8 cellular contexts compared by ENCODE assay signal in genomic region chr1:156920233-156921052, GRCh38. TPM values are rescaled to one million over a fixed set of nuclear protein-coding genes. Genes with fewer than 3 reads are reported as not detected.
DNase-seq lines count a peak whose midpoint lies in the region; ATAC-seq and TF ChIP-seq lines count a peak whose summit lies in the region.

Gene LRRC71 (plus strand): TSS chr1:156920632. CDS start chr1:156920804, 172 bp downstream.

- no peak within 1 kb of the TSS for H3K27ac Mint-ChIP-seq in effector memory CD8-positive, alpha-beta T cell

- H3K36me3 Mint-ChIP-seq in effector memory CD8-positive, alpha-beta T cell (ENCODE audit: insufficient read depth), result peaks cover 2% of the 10 kb centered on the region

- H3K4me3 ChIP-seq in GM12864 (ENCODE audit: low read depth, low read length), result no peak within 1 kb of the TSS

- no peak for DNase-seq in GM12864 (ENCODE audit: low read depth)
- peak; percentile 76 for DNase-seq in NCI-H1694 (lab: John Stamatoyannopoulos, UW)
- DNase-seq in activated CD4-positive, alpha-beta T cell treated with anti-CD3 and anti-CD28 coated beads, Interleukin-2, amount 50 U/mL, for 48 hours, result peak; percentile 77 to 82
- peak; percentile 42 to 50 (median 43) for DNase-seq in effector memory CD8-positive, alpha-beta T cell
- peak; percentile 81 to 85 for DNase-seq in lung microvascular endothelial cell (ENCODE audit: low read depth in 2 of 2)
- DNase-seq in stimulated activated CD8-positive, alpha-beta memory T cell treated with anti-CD3 and anti-CD28 coated beads, Interleukin-12 subunit alpha, Interleukin-12 subunit beta, amount 100 ng/mL, for 24 hours (ENCODE audit: extremely low read depth), result peak; percentile 33

- H3K4me1 Mint-ChIP-seq in effector memory CD8-positive, alpha-beta T cell (ENCODE audit: low read depth in 2 of 2), result peaks cover 5 to 8% of the 10 kb centered on the region in 2 donors

- TF ChIP-seq CTCF in GM12864 (IDR thresholded peaks at IDR 0.05; ENCODE audit: low read depth, low read length, missing control alignments), result peak; percentile 45

- peak; percentile 86 for ATAC-seq in effector memory CD8-positive, alpha-beta T cell (replicated peaks)
- ATAC-seq in GM21737 (IDR thresholded peaks at IDR 0.05; ENCODE audit: unreplicated experiment), result no peak
- no peak for ATAC-seq in HG02678 (IDR thresholded peaks at IDR 0.05; ENCODE audit: unreplicated experiment)

- peaks cover 73 to 96% of the 10 kb centered on the region in 2 donors for H3K27me3 Mint-ChIP-seq in effector memory CD8-positive, alpha-beta T cell

- H3K9me3 Mint-ChIP-seq in effector memory CD8-positive, alpha-beta T cell, result no peaks in the 10 kb centered on the region

- no peak within 1 kb of the TSS for H3K4me3 Mint-ChIP-seq in effector memory CD8-positive, alpha-beta T cell

RNA-seq across cellular contexts. Expression of gene LRRC71, which starts in this region (rescaled TPM):
- total RNA-seq in lung microvascular endothelial cell, result under 0.01 TPM in 2 replicates

Comparison
In these comparisons a context has a peak if more than half of its experiments do, and no peak if none do; other contexts are left out.
1. Peak in DNase-seq in lung microvascular endothelial cell; RNA of the gene not detected or under 1 TPM.